15 cellular contexts compared by ENCODE assay signal in the genomic region with DNA sequence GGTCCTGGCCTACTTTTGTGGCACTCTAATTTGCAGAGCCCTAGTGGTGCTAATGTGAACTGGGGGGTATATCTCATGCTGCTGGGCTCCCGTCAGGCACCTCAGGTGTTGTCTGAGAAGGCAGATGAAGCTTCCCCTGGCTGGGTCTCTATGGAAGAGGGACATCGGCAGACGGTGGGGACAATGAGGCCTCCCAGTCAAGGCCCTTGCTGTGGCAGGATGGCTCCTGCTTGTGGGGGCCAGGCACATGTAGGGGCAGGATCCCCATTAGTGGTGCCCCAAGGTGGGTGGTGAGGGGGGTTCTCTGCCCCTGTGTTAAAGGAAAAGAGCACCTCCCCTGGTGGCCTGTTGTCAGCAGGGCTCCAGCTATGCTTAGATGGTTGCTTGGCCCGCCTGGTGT.
DNase-seq lines count a peak whose midpoint lies in the region; ATAC-seq and TF ChIP-seq lines count a peak whose summit lies in the region.
"Had no signal": no experiment of that assay in that cellular context is flagged by ENCODE, and none has a peak within 500 bp of the region (broad histone marks: within the 10 kb centered on the region; RNA-seq: fewer than 3 reads in every experiment).

No MANE protein-coding gene starts in this region.

- H2BK5ac ChIP-seq in trophoblast cell (ENCODE audit: low read depth, low read length, poor library complexity): no peak overlapping the region

- no peak overlapping the region for H3K27ac Mint-ChIP-seq in GM23338
- H3K27ac Mint-ChIP-seq in HFFc6: no peak overlapping the region
- no peak overlapping the region for H3K27ac Mint-ChIP-seq in endodermal cell
- H3K27ac Mint-ChIP-seq: B cell; CD8-positive, alpha-beta T cell; IgD-negative memory B cell had no signal

- no peak overlapping the region for H3K4ac ChIP-seq in trophoblast cell (ENCODE audit: low read depth, low read length)

- no peaks in the 10 kb centered on the region for H3K9me2 ChIP-seq in GM23338 (ENCODE audit: insufficient read depth)

- no peak overlapping the region for H4K12ac ChIP-seq in trophoblast cell (ENCODE audit: low read depth, low read length)

- no peak; a peak in 1 of 4 replicates for TF ChIP-seq CTCF in GM23338 (conservative IDR thresholded peaks at IDR 0.05; ENCODE audit: low read depth in 2 of 2)
- peak; percentile 20; the same call in 1 of the 2 replicates for TF ChIP-seq CTCF in HFFc6 (IDR thresholded peaks at IDR 0.05)
- TF ChIP-seq CTCF in endodermal cell (conservative IDR thresholded peaks at IDR 0.05): peak; percentile 26

- H4K20me1 ChIP-seq in GM23338 (replicated peaks; ENCODE audit: insufficient read depth): no peaks in the 10 kb centered on the region
- H4K20me1 ChIP-seq: BLaER1 treated with 17β-estradiol and CSF1 and Interleukin-3, amounts not matched to agents 10 nM and 100 nM had no signal

- no peak overlapping the region for H3K27ac ChIP-seq in GM23338 (ENCODE audit: low read depth)
- no peak overlapping the region for H3K27ac ChIP-seq in endodermal cell (ENCODE audit: low read depth, low read length)
- no peak overlapping the region for H3K27ac ChIP-seq in trophoblast cell (ENCODE audit: low read depth, low read length)
- H3K27ac ChIP-seq: BLaER1 treated with 17β-estradiol and CSF1 and Interleukin-3, amounts not matched to agents 10 nM and 100 nM had no signal

- ATAC-seq in GM23338 (no peak; the same call in 2 of the 3 replicates), GM18861 (IDR thresholded peaks at IDR 0.05; ENCODE audit: unreplicated experiment) (no peak)
- ATAC-seq: CD8-positive, alpha-beta T cell; HCT116 had no signal

- H3K27me3 Mint-ChIP-seq in GM23338 (ENCODE audit: insufficient read depth, low read depth, poor library complexity): no peaks in the 10 kb centered on the region
- no peaks in the 10 kb centered on the region; the same call in 1 of the 2 replicates for H3K27me3 Mint-ChIP-seq in HFFc6 (ENCODE audit: insufficient read depth)
- no peaks in the 10 kb centered on the region for H3K27me3 Mint-ChIP-seq in endodermal cell (ENCODE audit: insufficient read depth)

- 90 to 93% methylated on average over 2 to 4 of the region's 4 CpGs for WGBS in endodermal cell (ENCODE audit: insufficient coverage in 1 of 2, insufficient read length in 1 of 2), 2 experiments
- WGBS in trophoblast cell (ENCODE audit: extremely low coverage, insufficient coverage, insufficient read length): no CpG with 5 or more reads among the region's 4 CpGs

- peak overlapping the region; percentile 49 for H4K91ac ChIP-seq in trophoblast cell (ENCODE audit: low read depth, low read length)

- H3K9me3 ChIP-seq in endodermal cell (ENCODE audit: control insufficient read depth, low read length) (peaks cover 33% of the 10 kb centered on the region), trophoblast cell (ENCODE audit: insufficient read depth, low read depth, low read length) (no peaks in the 10 kb centered on the region)

- H3K4me3 Mint-ChIP-seq in GM23338 (no peak overlapping the region), HFFc6 (no peak overlapping the region), endodermal cell (no peak overlapping the region)
- H3K4me3 Mint-ChIP-seq: B cell; CD8-positive, alpha-beta T cell; IgD-negative memory B cell had no signal

- H3K4me3 ChIP-seq in GM23338 (no peak overlapping the region), endodermal cell (ENCODE audit: low read length) (peak overlapping the region; percentile 30), trophoblast cell (ENCODE audit: low read depth, low read length) (no peak overlapping the region)
- H3K4me3 ChIP-seq: BLaER1 treated with 17β-estradiol and CSF1 and Interleukin-3, amounts not matched to agents 10 nM and 100 nM had no signal

- no peak overlapping the region for H2BK120ac ChIP-seq in trophoblast cell (ENCODE audit: insufficient read depth, low read length, poor library complexity)

- H3K4me1 ChIP-seq in GM23338 (ENCODE audit: insufficient read depth) (0 out of 2 replicates have a peak, but pooled peaks cover 9% of the 10 kb centered on the region), endodermal cell (ENCODE audit: control insufficient read depth, insufficient read depth, low read length) (peaks cover 4% of the 10 kb centered on the region), trophoblast cell (ENCODE audit: control insufficient read depth in 1 of 2, insufficient read depth in 2 of 2, low read length in 2 of 2) (peaks cover 4 to 7% of the 10 kb centered on the region in 2 experiments)

- H3K14ac ChIP-seq in trophoblast cell (ENCODE audit: low read length): peak overlapping the region; percentile 50

- DNase-seq in GM23338 (ENCODE audit: low spot score): peak; percentile 5
- DNase-seq in HFFc6: no peak
- DNase-seq in endodermal cell: no peak
- no peak for DNase-seq in trophoblast cell
- no peak for DNase-seq in H4 (ENCODE audit: low spot score)
- no peak for DNase-seq in NCI-H526 treated with DMSO at 0.1 percent for 48 hours (lab: John Stamatoyannopoulos, UW)
- DNase-seq: Calu3; CD8-positive, alpha-beta T cell; DMS79 treated with DMSO at 0.1 percent for 48 hours; GF-D8 had no signal

- H3F3A ChIP-seq in GM23338 (replicated peaks; ENCODE audit: low read depth): no peaks in the 10 kb centered on the region

- H2AFZ ChIP-seq in GM23338 (no peak overlapping the region), trophoblast cell (ENCODE audit: insufficient read depth, low read length, poor library complexity) (no peak overlapping the region)

- H3K9me3 Mint-ChIP-seq in GM23338: peaks cover 3% of the 10 kb centered on the region; the same call in 2 of the 3 replicates
- H3K9me3 Mint-ChIP-seq in HFFc6: peaks cover 4% of the 10 kb centered on the region; the same call in 1 of the 2 replicates
- H3K9me3 Mint-ChIP-seq in endodermal cell: peaks cover 17% of the 10 kb centered on the region

- H3K79me2 ChIP-seq in GM23338 (replicated peaks; ENCODE audit: insufficient read depth): no peaks in the 10 kb centered on the region
- H3K79me2 ChIP-seq in trophoblast cell (ENCODE audit: control insufficient read depth, insufficient read depth, low read length, poor library complexity): no peaks in the 10 kb centered on the region

- H2BK12ac ChIP-seq in trophoblast cell (ENCODE audit: low read length): peak overlapping the region; percentile 75

- H3K23ac ChIP-seq in trophoblast cell (ENCODE audit: low read length): no peak overlapping the region

- H3K27me3 ChIP-seq in GM23338 (ENCODE audit: insufficient read depth) (no peaks in the 10 kb centered on the region), endodermal cell (ENCODE audit: control insufficient read depth, insufficient read depth, low read length, poor library complexity, severe bottlenecking) (no peaks in the 10 kb centered on the region), trophoblast cell (ENCODE audit: insufficient read depth, low read length) (no peaks in the 10 kb centered on the region)

- H3K18ac ChIP-seq in trophoblast cell (ENCODE audit: low read length): no peak overlapping the region

- no peaks in the 10 kb centered on the region for H3K36me3 Mint-ChIP-seq in GM23338 (ENCODE audit: low read depth)
- no peaks in the 10 kb centered on the region for H3K36me3 Mint-ChIP-seq in HFFc6 (ENCODE audit: low read depth)
- peaks cover 10% of the 10 kb centered on the region for H3K36me3 Mint-ChIP-seq in endodermal cell (ENCODE audit: low read depth)
- H3K36me3 Mint-ChIP-seq: CD8-positive, alpha-beta T cell; IgD-negative memory B cell had no signal

- peaks cover 5% of the 10 kb centered on the region for H3K79me1 ChIP-seq in trophoblast cell (ENCODE audit: low read length)

- H3K4me1 Mint-ChIP-seq in GM23338 (peaks cover 4% of the 10 kb centered on the region; the same call in 2 of the 3 replicates), HFFc6 (ENCODE audit: low read depth) (peaks cover 18% of the 10 kb centered on the region), endodermal cell (peaks cover 32% of the 10 kb centered on the region)

- H2AK5ac ChIP-seq in trophoblast cell (ENCODE audit: low read length): no peak overlapping the region

- H3K4me2 ChIP-seq in GM23338 (no peak overlapping the region), trophoblast cell (ENCODE audit: low read length) (no peak overlapping the region)
- H3K4me2 ChIP-seq: BLaER1 treated with 17β-estradiol and CSF1 and Interleukin-3, amounts not matched to agents 10 nM and 100 nM had no signal

- H3K9ac ChIP-seq in endodermal cell (ENCODE audit: extremely low read depth, low read length, poor library complexity, severe bottlenecking) (no peak overlapping the region), trophoblast cell (ENCODE audit: low read length) (no peak overlapping the region)
- H3K9ac ChIP-seq: BLaER1 treated with 17β-estradiol and CSF1 and Interleukin-3, amounts not matched to agents 10 nM and 100 nM had no signal

- H3K36me3 ChIP-seq in GM23338 (ENCODE audit: insufficient read depth): no peaks in the 10 kb centered on the region
- no peaks in the 10 kb centered on the region for H3K36me3 ChIP-seq in endodermal cell (ENCODE audit: control insufficient read depth, insufficient read depth, low read length)
- H3K36me3 ChIP-seq in trophoblast cell (ENCODE audit: control insufficient read depth in 1 of 2, insufficient read depth in 2 of 2, low read length in 2 of 2): no peaks in the 10 kb centered on the region
- H3K36me3 ChIP-seq: BLaER1 treated with 17β-estradiol and CSF1 and Interleukin-3, amounts not matched to agents 10 nM and 100 nM had no signal

- peak overlapping the region; percentile 16 for H4K8ac ChIP-seq in trophoblast cell (ENCODE audit: low read depth, low read length)

TF ChIP-seq in GM23338, 12 proteins besides CTCF, POLR2A, EP300 and RAD21 (continues in another document):
- no peak for TF ChIP-seq STAT1 (IDR thresholded peaks at IDR 0.05; ENCODE audit: unreplicated experiment)
- no peak for TF ChIP-seq CREB1 (CRISPR knock-in tag; IDR thresholded peaks at IDR 0.05; ENCODE audit: low read depth)
- no peak for TF ChIP-seq POLR2AphosphoS5 (IDR thresholded peaks at IDR 0.05; ENCODE audit: low read depth)
- TF ChIP-seq ZNF114 (CRISPR knock-in tag; IDR thresholded peaks at IDR 0.05): no peak

Comparison
In these comparisons a context has a peak if more than half of its experiments do, and no peak if none do; other contexts are left out.
1. CTCF ChIP-seq: peak in HFFc6 (single experiment) and endodermal cell (single experiment); none in GM23338 (0 of 2).